Comparison of ENCODE assay signal across 21 cellular contexts in the genomic region with DNA sequence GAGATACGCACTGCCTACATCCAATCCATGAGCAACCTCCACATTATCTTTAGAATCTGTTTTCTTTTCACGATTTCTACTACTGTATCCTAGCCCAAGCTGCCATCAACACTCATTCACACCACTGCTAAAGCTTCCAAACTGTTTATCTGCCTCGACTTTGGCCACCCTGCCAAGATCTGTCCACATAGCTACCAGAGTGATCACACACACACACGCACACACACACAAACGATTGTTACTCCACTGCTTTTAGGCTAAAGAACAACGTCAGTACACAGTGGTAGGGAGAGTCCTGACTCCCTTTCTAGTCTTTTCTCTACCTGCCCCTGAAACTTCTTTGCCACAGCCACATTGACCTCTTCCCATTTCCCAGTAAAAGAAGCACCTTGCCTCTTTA.
"Had no signal": no experiment of that assay in that cellular context is flagged by ENCODE, and none has a peak within 500 bp of the region (broad histone marks: within the 10 kb centered on the region; RNA-seq: fewer than 3 reads in every experiment).

No MANE protein-coding gene starts in this region.

- H3K4me3 ChIP-seq: esophagus squamous epithelium, heart left ventricle, lung, prostate gland, sigmoid colon, skin epidermis, testis, tibial nerve, upper lobe of right lung had no signal

- H3K36me3 ChIP-seq: esophagus squamous epithelium, heart left ventricle, prostate gland, sigmoid colon, tibial nerve, upper lobe of right lung had no signal

- H2AFZ ChIP-seq: parathyroid adenoma had no signal

- H3K4me1 ChIP-seq: esophagus squamous epithelium, foreskin keratinocyte, heart left ventricle, parathyroid adenoma, prostate gland, sigmoid colon, testis, tibial nerve, upper lobe of right lung had no signal

- DNase-seq: cortex of kidney; effector memory CD4-positive, alpha-beta T cell; esophagus squamous epithelium; foreskin keratinocyte; hippocampal formation; naive thymus-derived CD4-positive, alpha-beta T cell; nephron progenitor cell; sigmoid colon; stimulated activated CD4-positive, alpha-beta T cell treated with anti-CD3 and anti-CD28 coated beads, Interleukin-2, amount 100 ng/mL, for 24 hours; stimulated activated CD4-positive, alpha-beta T cell treated with anti-CD3 and anti-CD28 coated beads, Interleukin-4, amount 100 ng/mL, for 4 hours; stimulated activated naive B cell treated with anti-CD40 and anti-IgM and Interleukin-4, amounts not matched to agents 10 μg/mL and 1 μg/mL and 100 μg/mL, for 72 hours; stimulated activated naive CD8-positive, alpha-beta T cell treated with anti-CD3 and anti-CD28 coated beads, Interleukin-15, amount 100 ng/mL, for 72 hours; testis; upper lobe of right lung had no signal

- H3K79me2 ChIP-seq: parathyroid adenoma had no signal

- H3K9me3 ChIP-seq: esophagus squamous epithelium, heart left ventricle, prostate gland, sigmoid colon, testis, tibial nerve, upper lobe of right lung had no signal

- H3K27me3 ChIP-seq: sigmoid colon, testis, tibial nerve, upper lobe of right lung had no signal

- ATAC-seq: foreskin keratinocyte; heart left ventricle; naive thymus-derived CD4-positive, alpha-beta T cell; stimulated activated naive B cell treated with anti-CD40 and anti-IgM and Interleukin-4, amounts not matched to agents 10 μg/mL and 1 μg/mL and 100 μg/mL, for 72 hours; stimulated activated naive CD8-positive, alpha-beta T cell treated with anti-CD3 and anti-CD28 coated beads, Interleukin-15, amount 100 ng/mL, for 72 hours; upper lobe of right lung had no signal

- H3K27ac ChIP-seq: epithelial cell of prostate, esophagus squamous epithelium, foreskin keratinocyte, heart left ventricle, parathyroid adenoma, prostate gland, sigmoid colon, skin epidermis, testis, tibial nerve, upper lobe of right lung had no signal

- H3K9ac ChIP-seq: parathyroid adenoma had no signal
